Comparison of ENCODE assay signal across 1 cellular context in the genomic region with DNA sequence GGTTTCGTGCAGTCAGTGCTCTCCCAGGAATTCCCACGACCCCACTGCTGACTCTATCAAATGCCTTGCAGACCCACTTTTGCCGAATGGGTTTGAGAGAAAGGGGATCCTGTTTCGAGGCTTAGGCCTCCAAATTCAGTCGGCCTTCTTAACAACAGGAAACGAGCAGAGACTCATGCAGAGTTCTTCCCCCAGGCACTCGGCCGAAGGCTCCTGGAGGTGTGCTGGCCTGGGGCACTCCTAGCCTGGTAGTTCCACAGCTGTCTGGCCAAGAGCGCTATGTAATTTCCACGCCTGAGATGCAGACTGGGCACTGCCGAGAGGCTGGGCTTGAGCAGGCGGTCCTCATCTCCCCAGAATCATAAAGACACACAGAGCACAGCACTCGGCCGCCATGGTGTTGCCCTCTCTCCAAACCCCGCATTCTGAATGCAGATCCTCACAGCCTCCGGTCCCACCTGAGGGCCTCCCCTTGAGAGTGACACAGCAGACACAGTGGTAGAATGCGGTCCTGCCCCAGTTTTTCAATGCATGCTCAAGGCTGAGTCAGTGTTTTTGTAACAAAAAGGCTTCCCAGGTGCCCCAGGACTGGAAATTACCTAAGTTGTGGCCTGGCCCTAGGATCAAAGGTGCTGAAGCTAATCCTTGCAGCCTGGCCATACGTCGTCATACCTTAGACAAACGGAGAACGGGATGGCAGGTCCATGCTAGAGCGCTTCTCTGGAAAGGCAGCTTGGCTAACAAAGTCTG.
TF ChIP-seq lines count a peak whose summit lies in the region.

No MANE protein-coding gene starts in this region.

TF ChIP-seq in H1, 55 proteins besides CTCF, POLR2A, EP300 and RAD21:
- TF ChIP-seq BACH1 (IDR thresholded peaks at IDR 0.05; ENCODE audit: low read length) (peak; percentile 75; the same call in 1 of the 2 replicates), CHD2 (IDR thresholded peaks at IDR 0.05; ENCODE audit: low read length) (no peak)
- TF ChIP-seq, protein P1, sequence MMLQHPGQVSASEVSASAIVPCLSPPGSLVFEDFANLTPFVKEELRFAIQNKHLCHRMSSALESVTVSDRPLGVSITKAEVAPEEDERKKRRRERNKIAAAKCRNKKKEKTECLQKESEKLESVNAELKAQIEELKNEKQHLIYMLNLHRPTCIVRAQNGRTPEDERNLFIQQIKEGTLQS (IDR thresholded peaks at IDR 0.05; ENCODE audit: insufficient read depth, low read depth, low read length) = no peak
- TF ChIP-seq, protein P2, sequence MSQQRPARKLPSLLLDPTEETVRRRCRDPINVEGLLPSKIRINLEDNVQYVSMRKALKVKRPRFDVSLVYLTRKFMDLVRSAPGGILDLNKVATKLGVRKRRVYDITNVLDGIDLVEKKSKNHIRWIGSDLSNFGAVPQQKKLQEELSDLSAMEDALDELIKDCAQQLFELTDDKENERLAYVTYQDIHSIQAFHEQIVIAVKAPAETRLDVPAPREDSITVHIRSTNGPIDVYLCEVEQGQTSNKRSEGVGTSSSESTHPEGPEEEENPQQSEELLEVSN (IDR thresholded peaks at IDR 0.05) = no peak
